ENCODE assay signal across 14 cellular contexts in the genomic region with DNA sequence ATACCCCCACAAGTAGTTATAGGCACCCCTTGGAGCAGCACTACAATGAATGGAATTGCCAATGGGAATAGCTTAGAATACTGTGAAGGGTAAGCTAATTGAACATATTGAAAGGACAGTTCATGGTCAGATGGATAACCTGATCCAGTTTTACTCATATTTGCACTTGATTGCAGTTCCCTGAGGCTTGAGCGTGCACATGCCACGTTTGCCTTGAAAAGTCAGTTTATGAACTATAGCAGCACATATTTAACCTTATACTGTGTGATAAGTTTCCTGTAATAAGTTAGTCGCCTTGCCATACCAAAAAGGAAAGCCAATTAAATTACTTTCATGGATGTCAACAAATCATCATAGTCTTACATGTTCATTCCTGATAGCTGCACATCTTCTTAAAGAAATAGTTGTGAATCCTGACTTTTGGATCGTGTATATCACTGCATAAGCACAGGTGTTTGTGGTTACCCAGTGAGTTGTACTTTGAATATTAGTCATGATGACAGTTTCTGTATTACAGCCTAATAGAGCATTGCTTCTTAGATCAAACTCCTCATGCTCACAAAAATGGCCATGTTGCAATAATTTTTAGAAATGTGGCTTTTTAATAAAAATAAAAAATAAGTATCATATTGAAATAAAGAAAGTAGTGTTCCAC. TPM values are rescaled to one million over a fixed set of nuclear protein-coding genes. Genes with fewer than 3 reads are reported as not detected.
DNase-seq lines count a peak whose midpoint lies in the region; ATAC-seq lines count a peak whose summit lies in the region.
"Had no signal": no experiment of that assay in that cellular context is flagged by ENCODE, and none has a peak within 500 bp of the region (broad histone marks: within the 10 kb centered on the region; RNA-seq: fewer than 3 reads in every experiment).

No MANE protein-coding gene starts in this region.

- H3K9me3 Mint-ChIP-seq in T-cell = no peaks in the 10 kb centered on the region

- POLR2A ChIA-PET in T-cell (lab: Charles Lee) = no interaction called here

- H3K27me3 Mint-ChIP-seq in T-cell = peaks cover 5 to 8% of the 10 kb centered on the region in 2 donors

- no peak overlapping the region for H3K27ac Mint-ChIP-seq in T-cell

- DNase-seq in RKO (ENCODE audit: low spot score) = peak; percentile 4
- DNase-seq in amygdala (lab: John Stamatoyannopoulos, UW) = no peak
- DNase-seq in T1000 (lab: John Stamatoyannopoulos, UW) = no peak
- no peak for DNase-seq in NCI-H526 treated with DMSO at 0.1 percent for 48 hours (lab: John Stamatoyannopoulos, UW)
- DNase-seq in T-cell = no peak
- DNase-seq: MM.1S, NCI-H524 treated with DMSO at 0.1 percent for 48 hours, right lobe of liver had no signal

- no peaks in the 10 kb centered on the region for H3K4me1 Mint-ChIP-seq in T-cell

- CTCF ChIA-PET in T-cell (lab: Charles Lee) = interaction anchor here in 1 of 2 donors (0.6 kb wide), 1 partner anchor 98 kb away, joined by 4 read pairs; no protein-coding TSS in a partner anchor

- no peak overlapping the region for H3K4me3 Mint-ChIP-seq in T-cell

- peak; percentile 96 for ATAC-seq in GM18870 (IDR thresholded peaks at IDR 0.05; ENCODE audit: unreplicated experiment)
- peak; percentile 75 for ATAC-seq in GM21367 (IDR thresholded peaks at IDR 0.05; ENCODE audit: unreplicated experiment)
- peak; percentile 97 for ATAC-seq in HG02981 (IDR thresholded peaks at IDR 0.05; ENCODE audit: unreplicated experiment)
- ATAC-seq in T-cell (replicated peaks in 1 of 4) = no peak
- ATAC-seq: right lobe of liver, SK-N-SH treated with all-trans-retinoic acid at 6 μM for 48 hours had no signal

- H3K36me3 Mint-ChIP-seq in T-cell = peaks cover 3% of the 10 kb centered on the region

RNA-seq across cellular contexts. Expression of gene DNTT, which starts 21.6 kb away (rescaled TPM):
- total RNA-seq in T-cell = under 1 TPM in 3 of 5 donors, not detected in 2; 0.13 to 0.38 (median 0.30) TPM
- total RNA-seq: astrocyte, endothelial cell of umbilical vein, right lobe of liver had no signal

RNA-seq across cellular contexts. Expression of gene OPALIN, which starts 33.0 kb away (rescaled TPM):
- not detected for total RNA-seq in T-cell
- total RNA-seq: astrocyte, endothelial cell of umbilical vein, right lobe of liver had no signal

RNA-seq across cellular contexts. Expression of gene BLNK, which starts 54.5 kb away (rescaled TPM):
- total RNA-seq in T-cell = 1 to 10 TPM; 1.3 to 8.2 (median 1.7) TPM
- total RNA-seq: astrocyte, endothelial cell of umbilical vein had no signal

Comparison
In these comparisons a context has a peak if more than half of its experiments do, and no peak if none do; other contexts are left out.
1. ATAC-seq: peak in GM18870 (single experiment), GM21367 (single experiment) and HG02981 (single experiment); none in T-cell (0 of 4).